18 cellular contexts compared by ENCODE assay signal in the genomic region with DNA sequence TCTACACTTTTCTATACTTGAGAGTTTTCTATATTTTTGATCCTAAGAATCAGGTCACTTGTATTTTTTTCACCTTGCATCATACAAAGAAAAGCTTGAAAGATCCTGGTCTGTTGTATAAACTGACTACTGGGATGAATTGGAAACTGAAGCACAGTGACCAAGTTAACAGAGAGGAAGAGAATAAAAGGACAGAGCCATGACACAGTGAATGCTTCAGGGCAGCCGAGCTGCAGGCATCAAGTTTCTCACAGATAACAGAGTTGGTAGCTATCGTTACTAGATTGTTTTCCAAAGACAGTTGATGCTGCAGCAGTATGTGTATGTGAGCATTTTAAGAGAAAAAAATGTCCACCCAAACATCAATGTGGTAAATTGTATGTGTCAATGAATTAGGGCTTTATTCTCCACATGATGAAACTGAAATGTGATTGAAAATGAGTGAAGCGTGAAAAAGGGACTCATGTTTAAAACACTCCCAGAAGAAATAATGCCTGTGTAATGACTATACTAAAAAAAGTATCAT.
DNase-seq lines count a peak whose midpoint lies in the region; ATAC-seq, FAIRE-seq and TF ChIP-seq lines count a peak whose summit lies in the region.
"Had no signal": no experiment of that assay in that cellular context is flagged by ENCODE, and none has a peak within 500 bp of the region (broad histone marks: within the 10 kb centered on the region; RNA-seq: fewer than 3 reads in every experiment).

No MANE protein-coding gene starts in this region.

- no peaks in the 10 kb centered on the region for H3K79me1 ChIP-seq in H1 (ENCODE audit: low read depth, low read length)

- no peak overlapping the region for H3K56ac ChIP-seq in H1 (replicated peaks; ENCODE audit: insufficient read length, low read depth, low read length)

- peaks cover 4% of the 10 kb centered on the region for H3K9me3 Mint-ChIP-seq in mesothelial cell of epicardium

- H3K4me1 Mint-ChIP-seq in mesothelial cell of epicardium: peaks cover 26% of the 10 kb centered on the region
- H3K4me1 Mint-ChIP-seq: CD4-positive, alpha-beta memory T cell had no signal

- TF ChIP-seq POLR2A in H1 (IDR thresholded peaks at IDR 0.05; ENCODE audit: control extremely low read depth in 1 of 2, low read depth in 2 of 2, low read length in 2 of 2): no peak

- H3K36me3 ChIP-seq in H1 (ENCODE audit: control insufficient read depth in 2 of 4, insufficient read depth in 4 of 4, low read length in 3 of 4): no peaks in the 10 kb centered on the region

- no peak overlapping the region for H4K91ac ChIP-seq in H1 (replicated peaks; ENCODE audit: insufficient read length, low read length)

- H2AK5ac ChIP-seq in H1 (ENCODE audit: low read depth, low read length): no peak overlapping the region

- H3K23ac ChIP-seq in H1 (ENCODE audit: insufficient read length): no peak overlapping the region

- TF ChIP-seq RAD21 in H1 (IDR thresholded peaks at IDR 0.05 in 1 of 2, conservative IDR thresholded peaks at IDR 0.05 in 1 of 2; ENCODE audit: low read depth in 2 of 2, low read length in 2 of 2): no peak

- H3K4me2 ChIP-seq in H1 (ENCODE audit: insufficient read depth in 1 of 2, low read depth in 2 of 2, low read length in 2 of 2): no peak overlapping the region

- H3K18ac ChIP-seq in H1 (ENCODE audit: extremely low read depth, low read length): no peak overlapping the region

- no peak overlapping the region for H2AFZ ChIP-seq in H1 (ENCODE audit: low read length)

- no peak for TF ChIP-seq EP300 in H1 (IDR thresholded peaks at IDR 0.05; ENCODE audit: borderline replicate concordance in 1 of 2, low read depth in 2 of 2, low read length in 2 of 2)

- no peak overlapping the region for H3K4me3 Mint-ChIP-seq in mesothelial cell of epicardium
- H3K4me3 Mint-ChIP-seq: CD4-positive, alpha-beta memory T cell had no signal

- H3K9ac ChIP-seq in H1 (replicated peaks in 1 of 4; ENCODE audit: extremely low read depth in 1 of 4, low read depth in 3 of 4, low read length in 3 of 4): no peak overlapping the region

- no peaks in the 10 kb centered on the region for H3K23me2 ChIP-seq in H1 (ENCODE audit: low read depth, low read length)

- no peak overlapping the region for H3K4me3 ChIP-seq in H1 (ENCODE audit: extremely low read depth in 1 of 4, insufficient read depth in 2 of 4, low read depth in 3 of 4, low read length in 4 of 4)

- no peak overlapping the region for H2BK120ac ChIP-seq in H1 (replicated peaks; ENCODE audit: low read depth, low read length)

- no peak overlapping the region for H3K27ac ChIP-seq in H1 (ENCODE audit: low read depth, low read length)

- POLR2A ChIA-PET in H1 (lab: Charles Lee; ENCODE audit: partially characterized antibody): interaction anchor here (0.7 to 0.8 kb wide), 2 partner anchors 8 to 11 kb away, joined by 3 read pairs; no protein-coding TSS in a partner anchor

- H3K9me3 ChIP-seq in H1 (ENCODE audit: insufficient read depth in 2 of 2, low read depth in 1 of 2, low read length in 1 of 2): no peaks in the 10 kb centered on the region

- no peaks in the 10 kb centered on the region for H3K27me3 ChIP-seq in H1 (replicated peaks in 1 of 4; ENCODE audit: control insufficient read depth in 3 of 4, extremely low read depth in 1 of 4, insufficient read depth in 3 of 4, low read length in 3 of 4)

- no peak overlapping the region for H2BK15ac ChIP-seq in H1 (ENCODE audit: low read length)

- no peak overlapping the region for H4K8ac ChIP-seq in H1 (ENCODE audit: extremely low read depth, insufficient read depth, low read length)

- peak overlapping the region; percentile 57 for H3K27ac Mint-ChIP-seq in mesothelial cell of epicardium
- H3K27ac Mint-ChIP-seq: CD4-positive, alpha-beta memory T cell had no signal

- WGBS in H1 (ENCODE audit: extremely low coverage in 1 of 2, insufficient coverage in 1 of 2, insufficient read length in 1 of 2, insufficient replicate concordance in 2 of 2, low coverage in 1 of 2, low lambda C conversion rate in 2 of 2, missing lambda C conversion rate in 1 of 2), 2 experiments: 87% methylated on average over 3 of the region's 3 CpGs; no CpG with 5 or more reads in 1 of the 2 experiments

- DNase-seq in NCI-H2107 treated with DMSO at 0.1 percent for 48 hours (lab: John Stamatoyannopoulos, UW; ENCODE audit: unreplicated experiment): peak; percentile 29
- no peak for DNase-seq in NCI-H2107 (lab: John Stamatoyannopoulos, UW)
- peak; percentile 70 for DNase-seq in NCI-H69 (lab: John Stamatoyannopoulos, UW)
- DNase-seq in H1 (ENCODE audit: low read depth in 1 of 2, low spot score in 2 of 2): no peak
- DNase-seq in mesothelial cell of epicardium (ENCODE audit: low spot score in 2 of 2, unreplicated experiment in 2 of 2): no peak
- DNase-seq in NCI-H1417 (lab: John Stamatoyannopoulos, UW): no peak
- no peak for DNase-seq in activated CD4-positive, alpha-beta T cell treated with anti-CD3 and anti-CD28 coated beads for 4 hours
- DNase-seq: 8988T; CD4-positive, alpha-beta memory T cell; HCEC 1CT; IMR-90; Karpas-422; MM.1S; NCI-H1092 treated with DMSO at 0.1 percent for 48 hours; NCI-H187 treated with DMSO at 0.1 percent for 48 hours; NCI-H226; NCI-H526 treated with DMSO at 0.1 percent for 48 hours had no signal

- H3K27me3 Mint-ChIP-seq in mesothelial cell of epicardium (ENCODE audit: low read depth): no peaks in the 10 kb centered on the region
- H3K27me3 Mint-ChIP-seq: CD4-positive, alpha-beta memory T cell had no signal

- H3K14ac ChIP-seq in H1 (ENCODE audit: insufficient read length): no peak overlapping the region

- H3K4ac ChIP-seq in H1 (replicated peaks; ENCODE audit: insufficient read length, low read depth, low read length): no peak overlapping the region

- H2BK20ac ChIP-seq in H1 (ENCODE audit: low read length): no peak overlapping the region

- H4K20me1 ChIP-seq in H1 (replicated peaks in 1 of 2; ENCODE audit: control insufficient read depth in 1 of 2, insufficient read depth in 2 of 2, low read length in 2 of 2): no peaks in the 10 kb centered on the region

- CTCF ChIA-PET in H1 (lab: Charles Lee; ENCODE audit: partially characterized antibody): no interaction called here

- no peak for TF ChIP-seq CTCF in H1 (IDR thresholded peaks at IDR 0.05; ENCODE audit: control extremely low read depth in 1 of 3, insufficient read depth in 1 of 3, low read depth in 1 of 3, low read length in 3 of 3)
- no peak for TF ChIP-seq CTCF in mesothelial cell of epicardium (IDR thresholded peaks at IDR 0.05; ENCODE audit: unreplicated experiment)

- no peak overlapping the region for H2BK5ac ChIP-seq in H1 (ENCODE audit: low read depth, low read length)

- H3K4me1 ChIP-seq in H1 (replicated peaks in 1 of 4; ENCODE audit: control insufficient read depth in 3 of 4, insufficient read depth in 4 of 4, low read length in 3 of 4): no peaks in the 10 kb centered on the region

- no peaks in the 10 kb centered on the region for H3K79me2 ChIP-seq in H1 (ENCODE audit: control insufficient read depth in 1 of 2, insufficient read depth in 2 of 2, low read length in 2 of 2)

- H2BK12ac ChIP-seq in H1 (ENCODE audit: low read depth, low read length): no peak overlapping the region

- no peaks in the 10 kb centered on the region for H3K36me3 Mint-ChIP-seq in mesothelial cell of epicardium
- H3K36me3 Mint-ChIP-seq: CD4-positive, alpha-beta memory T cell had no signal

- no peak for ATAC-seq in HG03135 (IDR thresholded peaks at IDR 0.05; ENCODE audit: unreplicated experiment)

- no peak overlapping the region for H4K5ac ChIP-seq in H1 (ENCODE audit: insufficient read length, low read depth, low read length)

- FAIRE-seq in H1 (lab: Jason Lieb, UNC): peak; percentile 7

TF ChIP-seq in H1, 55 proteins besides CTCF, POLR2A, EP300 and RAD21:
- no peak for TF ChIP-seq BACH1 (IDR thresholded peaks at IDR 0.05; ENCODE audit: low read length)

Comparison
In these comparisons a context has a peak if more than half of its experiments do, and no peak if none do; other contexts are left out.
1. DNase-seq: peak in NCI-H2107 treated with DMSO at 0.1 percent for 48 hours (single experiment) and NCI-H69 (single experiment); none in NCI-H2107 (single experiment), H1 (0 of 2), mesothelial cell of epicardium (0 of 2), NCI-H1417 (0 of 3) and activated CD4-positive, alpha-beta T cell treated with anti-CD3 and anti-CD28 coated beads for 4 hours (0 of 2).